In genomic region chr11:131198161-131198560, GRCh38 we compare ENCODE assay signal across 33 cellular contexts.
"Had no signal": no experiment of that assay in that cellular context is flagged by ENCODE, and none has a peak within 500 bp of the region (broad histone marks: within the 10 kb centered on the region; RNA-seq: fewer than 3 reads in every experiment).

No MANE protein-coding gene starts in this region.

- H3K27ac Mint-ChIP-seq: activated CD4-positive, alpha-beta memory T cell treated with anti-CD3 and anti-CD28 coated beads, Interleukin-2, amount 10 ng/mL, durations not matched to agents 7 days and 5 days; activated CD4-positive, alpha-beta T cell treated with anti-CD3 and anti-CD28 coated beads, Interleukin-2, amount 10 ng/mL, durations not matched to agents 7 days and 5 days; activated naive CD4-positive, alpha-beta T cell treated with anti-CD3 and anti-CD28 coated beads, Interleukin-2, amount 10 ng/mL, durations not matched to agents 7 days and 5 days; activated naive CD4-positive, alpha-beta T cell treated with anti-CD3 and anti-CD28 coated beads, Interleukin-2, amount 50 U/mL, for 72 hours; activated naive CD8-positive, alpha-beta T cell treated with anti-CD3 and anti-CD28 coated beads, Interleukin-2, amount 10 ng/mL, durations not matched to agents 7 days and 5 days; activated T-cell treated with anti-CD3 and anti-CD28 coated beads, Interleukin-2, amount 50 U/mL, for 24 hours; activated T-cell treated with anti-CD3 and anti-CD28 coated beads, Interleukin-2, amount 50 U/mL, for 72 hours; dendritic cell treated with granulocyte-macrophage colony-stimulating factor and Interleukin-4, amounts not matched to agents 40 ng/mL and 50 ng/mL, for 4 days; endodermal cell; T-helper 17 cell; T-helper 2 cell treated with Interferon-gamma antibody and Interleukin-4, amounts not matched to agents 5 μg/mL and 100 μg/mL, for 36 hours had no signal

- H3K36me3 ChIP-seq: brain microvascular endothelial cell, gastrocnemius medialis, heart left ventricle had no signal

- H3K4me3 ChIP-seq: coronary artery, dorsolateral prefrontal cortex, gastrocnemius medialis, heart left ventricle had no signal

- H3K27me3 ChIP-seq: brain microvascular endothelial cell, gastrocnemius medialis, heart left ventricle had no signal

- FAIRE-seq: astrocyte, bronchial epithelial cell had no signal

- H3K36me3 Mint-ChIP-seq: activated naive CD4-positive, alpha-beta T cell treated with anti-CD3 and anti-CD28 coated beads, Interleukin-2, amount 10 ng/mL, durations not matched to agents 7 days and 5 days; activated naive CD4-positive, alpha-beta T cell treated with anti-CD3 and anti-CD28 coated beads, Interleukin-2, amount 50 U/mL, for 72 hours; activated naive CD8-positive, alpha-beta T cell treated with anti-CD3 and anti-CD28 coated beads, Interleukin-2, amount 10 ng/mL, durations not matched to agents 7 days and 5 days had no signal

- H3K27ac ChIP-seq: brain microvascular endothelial cell, coronary artery, dorsolateral prefrontal cortex, gastrocnemius medialis, heart left ventricle had no signal

- ATAC-seq: activated naive CD4-positive, alpha-beta T cell treated with anti-CD3 and anti-CD28 coated beads, Interleukin-2, amount 50 U/mL, for 72 hours; activated T-cell treated with anti-CD3 and anti-CD28 coated beads, Interleukin-2, amount 50 U/mL, for 72 hours; esophagus mucosa; gastrocnemius medialis; heart left ventricle; T-helper 17 cell had no signal

- H3K27me3 Mint-ChIP-seq: activated CD4-positive, alpha-beta memory T cell treated with anti-CD3 and anti-CD28 coated beads, Interleukin-2, amount 10 ng/mL, durations not matched to agents 7 days and 5 days; activated CD4-positive, alpha-beta T cell treated with anti-CD3 and anti-CD28 coated beads, Interleukin-2, amount 10 ng/mL, durations not matched to agents 7 days and 5 days; activated naive CD4-positive, alpha-beta T cell treated with anti-CD3 and anti-CD28 coated beads, Interleukin-2, amount 10 ng/mL, durations not matched to agents 7 days and 5 days; activated naive CD8-positive, alpha-beta T cell treated with anti-CD3 and anti-CD28 coated beads, Interleukin-2, amount 10 ng/mL, durations not matched to agents 7 days and 5 days; activated T-cell treated with anti-CD3 and anti-CD28 coated beads, Interleukin-2, amount 50 U/mL, for 24 hours; central memory CD8-positive, alpha-beta T cell; dendritic cell treated with granulocyte-macrophage colony-stimulating factor and Interleukin-4, amounts not matched to agents 40 ng/mL and 50 ng/mL, for 4 days had no signal

- H3K4me1 ChIP-seq: gastrocnemius medialis had no signal

- H3K9me3 Mint-ChIP-seq: activated CD4-positive, alpha-beta memory T cell treated with anti-CD3 and anti-CD28 coated beads, Interleukin-2, amount 10 ng/mL, durations not matched to agents 7 days and 5 days; activated CD4-positive, alpha-beta T cell treated with anti-CD3 and anti-CD28 coated beads, Interleukin-2, amount 10 ng/mL, durations not matched to agents 7 days and 5 days; activated naive CD4-positive, alpha-beta T cell treated with anti-CD3 and anti-CD28 coated beads, Interleukin-2, amount 50 U/mL, for 72 hours; activated naive CD8-positive, alpha-beta T cell treated with anti-CD3 and anti-CD28 coated beads, Interleukin-2, amount 10 ng/mL, durations not matched to agents 7 days and 5 days; activated T-cell treated with anti-CD3 and anti-CD28 coated beads, Interleukin-2, amount 50 U/mL, for 24 hours; activated T-cell treated with anti-CD3 and anti-CD28 coated beads, Interleukin-2, amount 50 U/mL, for 72 hours; dendritic cell treated with granulocyte-macrophage colony-stimulating factor and Interleukin-4, amounts not matched to agents 40 ng/mL and 50 ng/mL, for 4 days; endodermal cell; T-helper 2 cell treated with Interferon-gamma antibody and Interleukin-4, amounts not matched to agents 5 μg/mL and 100 μg/mL, for 36 hours had no signal

- H3K4me3 Mint-ChIP-seq: activated CD4-positive, alpha-beta memory T cell treated with anti-CD3 and anti-CD28 coated beads, Interleukin-2, amount 10 ng/mL, durations not matched to agents 7 days and 5 days; activated CD4-positive, alpha-beta T cell treated with anti-CD3 and anti-CD28 coated beads, Interleukin-2, amount 10 ng/mL, durations not matched to agents 7 days and 5 days; activated naive CD4-positive, alpha-beta T cell treated with anti-CD3 and anti-CD28 coated beads, Interleukin-2, amount 10 ng/mL, durations not matched to agents 7 days and 5 days; activated naive CD8-positive, alpha-beta T cell treated with anti-CD3 and anti-CD28 coated beads, Interleukin-2, amount 10 ng/mL, durations not matched to agents 7 days and 5 days; activated T-cell treated with anti-CD3 and anti-CD28 coated beads, Interleukin-2, amount 50 U/mL, for 24 hours; activated T-cell treated with anti-CD3 and anti-CD28 coated beads, Interleukin-2, amount 50 U/mL, for 72 hours; central memory CD8-positive, alpha-beta T cell; dendritic cell treated with granulocyte-macrophage colony-stimulating factor and Interleukin-4, amounts not matched to agents 40 ng/mL and 50 ng/mL, for 4 days; endodermal cell; T-helper 17 cell; T-helper 2 cell treated with Interferon-gamma antibody and Interleukin-4, amounts not matched to agents 5 μg/mL and 100 μg/mL, for 36 hours had no signal

- DNase-seq: activated CD4-positive, alpha-beta memory T cell treated with anti-CD3 and anti-CD28 coated beads, Interleukin-2, amount 10 ng/mL, durations not matched to agents 7 days and 5 days; activated CD4-positive, alpha-beta T cell treated with anti-CD3 and anti-CD28 coated beads for 4 hours; activated CD4-positive, alpha-beta T cell treated with anti-CD3 and anti-CD28 coated beads, Interleukin-2, amount 10 ng/mL, durations not matched to agents 7 days and 5 days; activated CD4-positive, alpha-beta T cell treated with anti-CD3 and anti-CD28 coated beads, Interleukin-2, amount 50 U/mL, for 4 hours; activated CD4-positive, CD25-positive, alpha-beta regulatory T cell; activated CD4-positive, CD25-positive, alpha-beta regulatory T cell treated with anti-CD3 and anti-CD28 coated beads, Interleukin-2, amount 50 U/mL, for 72 hours; activated CD8-positive, alpha-beta memory T cell treated with anti-CD3 and anti-CD28 coated beads, Interleukin-2, amount 50 U/mL, for 48 hours; activated gamma-delta T cell; activated naive CD4-positive, alpha-beta T cell; activated naive CD4-positive, alpha-beta T cell treated with anti-CD3 and anti-CD28 coated beads, Interleukin-2, amount 10 ng/mL, durations not matched to agents 7 days and 5 days; activated naive CD8-positive, alpha-beta T cell treated with anti-CD3 and anti-CD28 coated beads, Interleukin-2, amount 10 ng/mL, durations not matched to agents 7 days and 5 days; activated T-cell treated with anti-CD3 and anti-CD28 coated beads for 4 hours; activated T-cell treated with anti-CD3 and anti-CD28 coated beads, Interleukin-2, amount 50 U/mL, for 24 hours; activated T-cell treated with anti-CD3 and anti-CD28 coated beads, Interleukin-2, amount 50 U/mL, for 72 hours; brain microvascular endothelial cell; dorsolateral prefrontal cortex; effector memory CD4-positive, alpha-beta T cell; endodermal cell; foreskin fibroblast; gastrocnemius medialis; glutamatergic neuron; heart left ventricle; T-helper 1 cell; T-helper 17 cell; T1000 had no signal

- H3K4me1 Mint-ChIP-seq: activated CD4-positive, alpha-beta memory T cell treated with anti-CD3 and anti-CD28 coated beads, Interleukin-2, amount 10 ng/mL, durations not matched to agents 7 days and 5 days; activated CD4-positive, alpha-beta T cell treated with anti-CD3 and anti-CD28 coated beads, Interleukin-2, amount 10 ng/mL, durations not matched to agents 7 days and 5 days; activated naive CD4-positive, alpha-beta T cell treated with anti-CD3 and anti-CD28 coated beads, Interleukin-2, amount 10 ng/mL, durations not matched to agents 7 days and 5 days; activated naive CD8-positive, alpha-beta T cell treated with anti-CD3 and anti-CD28 coated beads, Interleukin-2, amount 10 ng/mL, durations not matched to agents 7 days and 5 days; central memory CD8-positive, alpha-beta T cell; T-helper 17 cell had no signal

- H3K9me3 ChIP-seq: gastrocnemius medialis, heart left ventricle had no signal
